In genomic region chr5:111555760-111556159, GRCh38 we compare ENCODE assay signal across 10 cellular contexts.
"Had no signal": no experiment of that assay in that cellular context is flagged by ENCODE, and none has a peak within 500 bp of the region (broad histone marks: within the 10 kb centered on the region; RNA-seq: fewer than 3 reads in every experiment).

No MANE protein-coding gene starts in this region.

- H3K9ac ChIP-seq: KMS-11 had no signal

- H3K27ac Mint-ChIP-seq: GM23338, H9, HFFc6 had no signal

- H3K4me3 ChIP-seq: GM23338 had no signal

- H2AFZ ChIP-seq: GM23338 had no signal

- H3K4me3 Mint-ChIP-seq: GM23338, H9, HFFc6 had no signal

- FAIRE-seq: H1, H54 had no signal

- H3K9me3 Mint-ChIP-seq: HFFc6 had no signal

- H3K4me2 ChIP-seq: GM23338, KMS-11 had no signal

- ATAC-seq: GM23338 had no signal

- H3K27ac ChIP-seq: HL-60, KMS-11 had no signal

- DNase-seq: H9, HCEC 1CT, HFFc6, IMR-90, Karpas-422 had no signal
